Comparison of ENCODE assay signal across 1 cellular context in genomic region chr3:42847731-42848130, GRCh38.
TF ChIP-seq lines count a peak whose summit lies in the region.

No MANE protein-coding gene starts in this region.

TF ChIP-seq in H1, 55 proteins besides CTCF, POLR2A, EP300 and RAD21:
- TF ChIP-seq FOSL1 (IDR thresholded peaks at IDR 0.05; ENCODE audit: insufficient read depth, low read depth, low read length), result no peak
- TF ChIP-seq BRCA1 (IDR thresholded peaks at IDR 0.05; ENCODE audit: low read depth, low read length), result no peak
- TF ChIP-seq KDM4A (IDR thresholded peaks at IDR 0.05; ENCODE audit: low read depth, low read length, severe bottlenecking), result no peak
- TF ChIP-seq CTBP2 (IDR thresholded peaks at IDR 0.05; ENCODE audit: borderline replicate concordance, insufficient read depth, insufficient read length, low read length), result no peak
- TF ChIP-seq GTF2F1 (IDR thresholded peaks at IDR 0.05; ENCODE audit: borderline replicate concordance, low read depth, low read length), result no peak
- no peak for TF ChIP-seq CHD7 (IDR thresholded peaks at IDR 0.05; ENCODE audit: insufficient replicate concordance, low read length)
- 0 out of 2 replicates have a peak, but pooled peaks have one; percentile 30 for TF ChIP-seq TEAD4 (IDR thresholded peaks at IDR 0.05; ENCODE audit: low read depth, low read length)
TF ChIP-seq in H1: peak in this region for 1.
